Comparison of ENCODE assay signal across 7 cellular contexts in genomic region chr21:21262048-21262447, GRCh38.
"Had no signal": no experiment of that assay in that cellular context is flagged by ENCODE, and none has a peak within 500 bp of the region (broad histone marks: within the 10 kb centered on the region; RNA-seq: fewer than 3 reads in every experiment).

No MANE protein-coding gene starts in this region.

- DNase-seq: IMR-90, KG1 had no signal

- H3K27ac ChIP-seq: HL-60, KMS-11 had no signal

- H3K4me1 Mint-ChIP-seq: IgD-negative memory B cell had no signal

- H3K4me2 ChIP-seq: KMS-11 had no signal

- H3K4me3 Mint-ChIP-seq: IgD-negative memory B cell had no signal

- ATAC-seq: HepG2, K562 had no signal

- H3K27ac Mint-ChIP-seq: IgD-negative memory B cell had no signal

- H3K9ac ChIP-seq: KMS-11 had no signal

- H3K27me3 Mint-ChIP-seq: IgD-negative memory B cell had no signal

- H3K4me3 ChIP-seq: K562 had no signal

- H3K36me3 Mint-ChIP-seq: IgD-negative memory B cell had no signal
